In the genomic region with DNA sequence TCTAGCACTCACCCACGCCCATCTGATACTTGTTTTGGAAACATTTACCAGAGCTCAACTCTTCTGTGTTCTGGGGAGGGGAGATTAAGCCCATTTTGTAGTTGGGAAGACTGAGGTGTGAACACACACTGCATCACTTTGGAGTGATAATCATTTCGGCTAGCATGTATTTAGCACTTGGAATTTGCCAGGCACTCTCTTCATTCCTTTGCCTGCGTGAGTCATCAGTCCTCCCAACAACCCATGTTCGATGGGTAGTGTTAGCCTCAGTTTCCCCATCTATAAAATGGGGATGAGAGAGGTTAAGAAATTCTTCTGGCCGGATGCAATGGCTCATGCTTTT, we compare ENCODE assay signal across 1 cellular context.
TF ChIP-seq lines count a peak whose summit lies in the region.

No MANE protein-coding gene starts in this region.

TF ChIP-seq in K562, 482 proteins besides CTCF, POLR2A, EP300 and RAD21 (continued from another document):
- TF ChIP-seq ZNF780A (CRISPR knock-in tag; IDR thresholded peaks at IDR 0.05): no peak
- no peak for TF ChIP-seq FOS (IDR thresholded peaks at IDR 0.05; ENCODE audit: extremely low read depth, insufficient read length)
- TF ChIP-seq ZBTB43 (CRISPR knock-in tag; IDR thresholded peaks at IDR 0.05): no peak
- no peak for TF ChIP-seq ZNF830 (CRISPR knock-in tag; IDR thresholded peaks at IDR 0.05)
- no peak for TF ChIP-seq ARHGAP35 (IDR thresholded peaks at IDR 0.05; ENCODE audit: partially characterized antibody)
- TF ChIP-seq, protein P1, sequence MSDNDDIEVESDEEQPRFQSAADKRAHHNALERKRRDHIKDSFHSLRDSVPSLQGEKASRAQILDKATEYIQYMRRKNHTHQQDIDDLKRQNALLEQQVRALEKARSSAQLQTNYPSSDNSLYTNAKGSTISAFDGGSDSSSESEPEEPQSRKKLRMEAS (CRISPR knock-in tag; IDR thresholded peaks at IDR 0.05): no peak
- no peak for TF ChIP-seq TAF1 (IDR thresholded peaks at IDR 0.05; ENCODE audit: control insufficient read depth, extremely low read depth, insufficient read depth, low read length, severe bottlenecking)
- TF ChIP-seq, protein P2, sequence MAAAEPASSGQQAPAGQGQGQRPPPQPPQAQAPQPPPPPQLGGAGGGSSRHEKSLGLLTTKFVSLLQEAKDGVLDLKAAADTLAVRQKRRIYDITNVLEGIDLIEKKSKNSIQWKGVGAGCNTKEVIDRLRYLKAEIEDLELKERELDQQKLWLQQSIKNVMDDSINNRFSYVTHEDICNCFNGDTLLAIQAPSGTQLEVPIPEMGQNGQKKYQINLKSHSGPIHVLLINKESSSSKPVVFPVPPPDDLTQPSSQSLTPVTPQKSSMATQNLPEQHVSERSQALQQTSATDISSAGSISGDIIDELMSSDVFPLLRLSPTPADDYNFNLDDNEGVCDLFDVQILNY (CRISPR knock-in tag; IDR thresholded peaks at IDR 0.05): no peak
- peak; percentile 95 for TF ChIP-seq BCOR (IDR thresholded peaks at IDR 0.05)
- TF ChIP-seq HIVEP1 (CRISPR knock-in tag; IDR thresholded peaks at IDR 0.05): no peak
- TF ChIP-seq NBN (IDR thresholded peaks at IDR 0.05; ENCODE audit: low read depth): no peak
- TF ChIP-seq CBX1 (IDR thresholded peaks at IDR 0.05; ENCODE audit: low read depth): 0 out of 2 replicates have a peak, but pooled peaks have one; percentile 53
- TF ChIP-seq KAT8 (IDR thresholded peaks at IDR 0.05; ENCODE audit: low read depth): no peak
- TF ChIP-seq BRD4 (IDR thresholded peaks at IDR 0.05): no peak
- no peak for TF ChIP-seq OTX1 (CRISPR knock-in tag; IDR thresholded peaks at IDR 0.05)
- no peak for TF ChIP-seq TSC22D4 (tag; IDR thresholded peaks at IDR 0.05)
- TF ChIP-seq ESRRB (CRISPR knock-in tag; IDR thresholded peaks at IDR 0.05; ENCODE audit: borderline replicate concordance): no peak
- no peak for TF ChIP-seq FUS (optimal IDR thresholded peaks at IDR 0.05; ENCODE audit: low read depth, low read length)
- no peak for TF ChIP-seq E2F3 (CRISPR knock-in tag; IDR thresholded peaks at IDR 0.05)
- no peak for TF ChIP-seq NR4A1 (CRISPR knock-in tag; IDR thresholded peaks at IDR 0.05)
- 0 out of 2 replicates have a peak, but pooled peaks have one; percentile 30 for TF ChIP-seq NR4A1 (tag; IDR thresholded peaks at IDR 0.05)
- no peak for TF ChIP-seq USF2 (CRISPR knock-in tag; IDR thresholded peaks at IDR 0.05)
